Comparison of ENCODE assay signal across 1 cellular context in the genomic region with DNA sequence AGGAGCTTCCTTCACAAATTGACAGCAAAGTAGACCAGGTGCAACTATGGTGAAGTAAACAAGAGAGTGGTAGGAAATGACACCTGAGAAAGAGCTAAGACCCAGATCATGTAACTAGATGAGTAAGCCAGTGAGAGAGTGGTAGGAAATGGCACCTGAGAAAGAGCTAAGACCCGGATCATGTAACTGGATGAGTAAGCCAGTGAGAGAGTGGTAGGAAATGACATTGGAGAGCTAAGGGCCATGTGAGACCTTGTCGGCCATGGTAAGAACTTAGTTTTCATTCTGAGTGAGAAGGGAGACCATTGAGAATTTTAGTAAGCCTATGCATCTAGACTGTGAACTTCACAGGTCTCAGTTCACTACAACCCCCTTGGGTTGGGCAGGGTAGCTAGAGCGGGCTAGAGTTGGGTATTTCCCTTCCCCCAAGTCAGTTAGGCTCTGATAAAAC.
TF ChIP-seq lines count a peak whose summit lies in the region.

No MANE protein-coding gene starts in this region.

TF ChIP-seq in K562, 482 proteins besides CTCF, POLR2A, EP300 and RAD21 (continued from another document):
- TF ChIP-seq, protein P1, sequence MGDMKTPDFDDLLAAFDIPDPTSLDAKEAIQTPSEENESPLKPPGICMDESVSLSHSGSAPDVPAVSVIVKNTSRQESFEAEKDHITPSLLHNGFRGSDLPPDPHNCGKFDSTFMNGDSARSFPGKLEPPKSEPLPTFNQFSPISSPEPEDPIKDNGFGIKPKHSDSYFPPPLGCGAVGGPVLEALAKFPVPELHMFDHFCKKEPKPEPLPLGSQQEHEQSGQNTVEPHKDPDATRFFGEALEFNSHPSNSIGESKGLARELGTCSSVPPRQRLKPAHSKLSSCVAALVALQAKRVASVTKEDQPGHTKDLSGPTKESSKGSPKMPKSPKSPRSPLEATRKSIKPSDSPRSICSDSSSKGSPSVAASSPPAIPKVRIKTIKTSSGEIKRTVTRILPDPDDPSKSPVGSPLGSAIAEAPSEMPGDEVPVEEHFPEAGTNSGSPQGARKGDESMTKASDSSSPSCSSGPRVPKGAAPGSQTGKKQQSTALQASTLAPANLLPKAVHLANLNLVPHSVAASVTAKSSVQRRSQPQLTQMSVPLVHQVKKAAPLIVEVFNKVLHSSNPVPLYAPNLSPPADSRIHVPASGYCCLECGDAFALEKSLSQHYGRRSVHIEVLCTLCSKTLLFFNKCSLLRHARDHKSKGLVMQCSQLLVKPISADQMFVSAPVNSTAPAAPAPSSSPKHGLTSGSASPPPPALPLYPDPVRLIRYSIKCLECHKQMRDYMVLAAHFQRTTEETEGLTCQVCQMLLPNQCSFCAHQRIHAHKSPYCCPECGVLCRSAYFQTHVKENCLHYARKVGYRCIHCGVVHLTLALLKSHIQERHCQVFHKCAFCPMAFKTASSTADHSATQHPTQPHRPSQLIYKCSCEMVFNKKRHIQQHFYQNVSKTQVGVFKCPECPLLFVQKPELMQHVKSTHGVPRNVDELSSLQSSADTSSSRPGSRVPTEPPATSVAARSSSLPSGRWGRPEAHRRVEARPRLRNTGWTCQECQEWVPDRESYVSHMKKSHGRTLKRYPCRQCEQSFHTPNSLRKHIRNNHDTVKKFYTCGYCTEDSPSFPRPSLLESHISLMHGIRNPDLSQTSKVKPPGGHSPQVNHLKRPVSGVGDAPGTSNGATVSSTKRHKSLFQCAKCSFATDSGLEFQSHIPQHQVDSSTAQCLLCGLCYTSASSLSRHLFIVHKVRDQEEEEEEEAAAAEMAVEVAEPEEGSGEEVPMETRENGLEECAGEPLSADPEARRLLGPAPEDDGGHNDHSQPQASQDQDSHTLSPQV (IDR thresholded peaks at IDR 0.05) = peak; percentile 82; the same call in 1 of the 2 replicates
- TF ChIP-seq RNF2 (IDR thresholded peaks at IDR 0.05) = no peak
- 0 out of 2 replicates have a peak, but pooled peaks have one; percentile 45 for TF ChIP-seq EHMT2 (IDR thresholded peaks at IDR 0.05)
- peak; percentile 52; the same call in 1 of the 2 replicates for TF ChIP-seq JUND (IDR thresholded peaks at IDR 0.05; ENCODE audit: borderline replicate concordance, low read depth, low read length)
- peak; percentile 38; the same call in 1 of the 3 replicates for TF ChIP-seq JUND (tag; IDR thresholded peaks at IDR 0.05; ENCODE audit: borderline replicate concordance, low read depth, low read length)
